22 cellular contexts compared by ENCODE assay signal in genomic region chr3:115706311-115706829, GRCh38.
A peak's percentile ranks its signal among the peaks of the same experiment; 100 is the strongest.
DNase-seq lines count a peak whose midpoint lies in the region; ATAC-seq, FAIRE-seq and TF ChIP-seq lines count a peak whose summit lies in the region.
"Had no signal": no experiment of that assay in that cellular context is flagged by ENCODE, and none has a peak within 500 bp of the region (broad histone marks: within the 10 kb centered on the region; RNA-seq: fewer than 3 reads in every experiment).

No MANE protein-coding gene starts in this region.

- BruUV-seq in HepG2 (replicated peaks; lab: Mats Ljungman, UMichigan): no TSS peak

- no peaks in the 10 kb centered on the region for H3F3A ChIP-seq in smooth muscle cell (ENCODE audit: low read depth)

- H4K20me1 ChIP-seq in HepG2 (ENCODE audit: insufficient read depth, low read length): no peaks in the 10 kb centered on the region
- no peaks in the 10 kb centered on the region for H4K20me1 ChIP-seq in smooth muscle cell (ENCODE audit: low read depth)
- H4K20me1 ChIP-seq: BLaER1 had no signal

- DNase-seq in NCI-H146 treated with DMSO at 0.1 percent for 48 hours (lab: John Stamatoyannopoulos, UW; ENCODE audit: unreplicated experiment) (peak; percentile 13), NCI-H146 (lab: John Stamatoyannopoulos, UW) (no peak), cardiac fibroblast (ENCODE audit: low read depth in 2 of 2) (peak; percentile 29 to 46), HepG2 (ENCODE audit: low spot score) (peak; percentile 83), smooth muscle cell (lab: John Stamatoyannopoulos, UW; ENCODE audit: unreplicated experiment) (no peak), GM10266 (ENCODE audit: extremely low spot score) (no peak), NOMO-1 treated with DMSO at 0.1 percent for 48 hours (lab: John Stamatoyannopoulos, UW; ENCODE audit: unreplicated experiment) (no peak)
- DNase-seq: CD8-positive, alpha-beta memory T cell; DND-41; GF-D8; NCI-H1417 treated with DMSO at 0.1 percent for 48 hours; NCI-H2081; NCI-H82; PC-9; SJCRH30 had no signal

- intact Hi-C loops in HepG2 (cut with micrococcal nuclease; ENCODE audit: unreplicated experiment): loop anchor here (5.0 kb wide), 1 partner anchor 76 kb away; no protein-coding TSS in a partner anchor

- FAIRE-seq in HepG2 (lab: Jason Lieb, UNC): peak; percentile 77
- FAIRE-seq: GM12892, HTR-8/SVneo, K562 had no signal

- peaks cover 34% of the 10 kb centered on the region for H3K4me1 ChIP-seq in HepG2 (ENCODE audit: insufficient read depth, low read length)
- peaks cover 6% of the 10 kb centered on the region for H3K4me1 ChIP-seq in smooth muscle cell (ENCODE audit: low read depth)
- H3K4me1 ChIP-seq: BLaER1, SJCRH30 had no signal

- no peaks in the 10 kb centered on the region for H3K36me3 ChIP-seq in HepG2 (replicated peaks in 1 of 2; ENCODE audit: control insufficient read depth in 1 of 2, insufficient read depth in 2 of 2, low read length in 2 of 2)
- no peaks in the 10 kb centered on the region for H3K36me3 ChIP-seq in smooth muscle cell (ENCODE audit: low read depth)
- H3K36me3 ChIP-seq: BLaER1, SJCRH30 had no signal

- H3K9me3 ChIP-seq in HepG2 (ENCODE audit: low read length) (peaks cover 11% of the 10 kb centered on the region), smooth muscle cell (replicated peaks; ENCODE audit: low read depth) (no peaks in the 10 kb centered on the region)
- H3K9me3 ChIP-seq: BLaER1, SJCRH30 had no signal

- H3K4me3 ChIP-seq in cardiac fibroblast (replicated peaks in 1 of 2; ENCODE audit: low read depth in 2 of 2, low read length in 2 of 2): no peak overlapping the region
- H3K4me3 ChIP-seq in HepG2 (replicated peaks in 1 of 3; ENCODE audit: insufficient read depth in 1 of 3, low read depth in 2 of 3, low read length in 3 of 3): peak overlapping the region in 1 of 3 experiments; percentile 1; a peak in 1 of 6 replicates
- H3K4me3 ChIP-seq in smooth muscle cell: no peak overlapping the region
- H3K4me3 ChIP-seq: BLaER1, K562, PC-9, SJCRH30 had no signal

- TF ChIP-seq EP300 in HepG2 (IDR thresholded peaks at IDR 0.05; ENCODE audit: low read depth in 2 of 2, low read length in 2 of 2): peak; percentile 20 to 80; a peak in 3 of 4 replicates
- TF ChIP-seq EP300 in HepG2 (CRISPR knock-in tag; IDR thresholded peaks at IDR 0.05; ENCODE audit: borderline replicate concordance): peak; percentile 72

- no peak for TF ChIP-seq RAD21 in HepG2 (CRISPR knock-in tag; IDR thresholded peaks at IDR 0.05)

- 1% methylated on average over 3 of the region's 3 CpGs for WGBS in HepG2 (ENCODE audit: low lambda C conversion rate)
- WGBS in smooth muscle cell (ENCODE audit: low lambda C conversion rate): 65% methylated on average over 3 of the region's 3 CpGs

- 0 out of 2 replicates have a peak overlapping the region, but pooled peaks have one; percentile 10 for H3K9ac ChIP-seq in HepG2 (ENCODE audit: insufficient read depth, low read depth, low read length)
- H3K9ac ChIP-seq in smooth muscle cell (ENCODE audit: low read depth): no peak overlapping the region
- H3K9ac ChIP-seq: BLaER1 had no signal

- in situ Hi-C loops in HepG2 (cut with HindIII; ENCODE audit: extremely low pct_ligation_motif_present, low pct_unique_long_range_greater_than_20kb): no loop called here

- no peaks in the 10 kb centered on the region for H3K79me2 ChIP-seq in HepG2 (ENCODE audit: insufficient read depth, low read length)
- no peaks in the 10 kb centered on the region for H3K79me2 ChIP-seq in smooth muscle cell (ENCODE audit: low read depth)

- H3K4me2 ChIP-seq in HepG2 (ENCODE audit: low read depth, low read length) (peak overlapping the region; percentile 43), smooth muscle cell (peak overlapping the region; percentile 9)
- H3K4me2 ChIP-seq: BLaER1, PC-9 had no signal

- TF ChIP-seq POLR2A in HepG2 (IDR thresholded peaks at IDR 0.05; ENCODE audit: insufficient read depth in 1 of 2, low read depth in 2 of 2, low read length in 2 of 2): no peak

- H3K27ac ChIP-seq in HepG2 (ENCODE audit: extremely low read length, insufficient read depth, low read length) (peak overlapping the region; percentile 63), smooth muscle cell (ENCODE audit: low read depth) (peak overlapping the region; percentile 54)
- H3K27ac ChIP-seq: 22Rv1, BLaER1, HL-60, PC-9, SJCRH30 had no signal

- CTCF ChIA-PET in HepG2 (lab: Yijun Ruan, JAX; ENCODE audit: low intra/inter-chr PET ratio, low total read pairs): no interaction called here

- TF ChIP-seq CTCF in cardiac fibroblast (IDR thresholded peaks at IDR 0.05; ENCODE audit: low read depth, low read length): no peak
- no peak for TF ChIP-seq CTCF in HepG2 (CRISPR knock-in tag; IDR thresholded peaks at IDR 0.05)
- TF ChIP-seq CTCF in smooth muscle cell (IDR thresholded peaks at IDR 0.05; ENCODE audit: borderline replicate concordance, insufficient read depth, poor library complexity, severe bottlenecking): no peak
- TF ChIP-seq CTCF in GM10266 (IDR thresholded peaks at IDR 0.05; ENCODE audit: control insufficient read depth, insufficient read depth, low read depth, missing control alignments): no peak

- POLR2A ChIA-PET in HepG2 (lab: Yijun Ruan, JAX): no interaction called here

- H2AFZ ChIP-seq in HepG2 (ENCODE audit: low read length): no peak overlapping the region
- H2AFZ ChIP-seq in smooth muscle cell (ENCODE audit: low read depth): peak overlapping the region; percentile 61
- H2AFZ ChIP-seq: PC-9 had no signal

- ATAC-seq in HepG2: peak; percentile 94
- no peak for ATAC-seq in GM21576 (IDR thresholded peaks at IDR 0.05; ENCODE audit: unreplicated experiment)
- ATAC-seq: K562 had no signal

- H3K27me3 ChIP-seq in HepG2 (ENCODE audit: control insufficient read depth in 1 of 2, insufficient read depth in 2 of 2, low read length in 2 of 2) (no peaks in the 10 kb centered on the region; a peak in 1 of 5 replicates), smooth muscle cell (ENCODE audit: low read depth) (no peaks in the 10 kb centered on the region)
- H3K27me3 ChIP-seq: BLaER1 had no signal

TF ChIP-seq in HepG2, 621 proteins besides CTCF, POLR2A, EP300 and RAD21 (continues in another document):
- no peak for TF ChIP-seq PLSCR1 (CRISPR knock-in tag; IDR thresholded peaks at IDR 0.05; ENCODE audit: borderline replicate concordance)
- no peak for TF ChIP-seq THAP9 (CRISPR knock-in tag; IDR thresholded peaks at IDR 0.05; ENCODE audit: borderline replicate concordance)
- no peak for TF ChIP-seq CREB1 (IDR thresholded peaks at IDR 0.05)
- TF ChIP-seq CREB1 (CRISPR knock-in tag; IDR thresholded peaks at IDR 0.05): 0 out of 2 replicates have a peak, but pooled peaks have one; percentile 48
- no peak for TF ChIP-seq ZKSCAN8 (CRISPR knock-in tag; IDR thresholded peaks at IDR 0.05; ENCODE audit: borderline replicate concordance)
- TF ChIP-seq ZFP36L2 (CRISPR knock-in tag; IDR thresholded peaks at IDR 0.05): no peak
- TF ChIP-seq AGO2 (optimal IDR thresholded peaks at IDR 0.05; ENCODE audit: low read depth, low read length): no peak
- no peak for TF ChIP-seq ZNF431 (CRISPR knock-in tag; IDR thresholded peaks at IDR 0.05; ENCODE audit: borderline replicate concordance, low read depth)
- TF ChIP-seq ZBTB38 (CRISPR knock-in tag; IDR thresholded peaks at IDR 0.05): no peak
- no peak for TF ChIP-seq ZNF484 (CRISPR knock-in tag; IDR thresholded peaks at IDR 0.05; ENCODE audit: borderline replicate concordance, low read depth)
- no peak for TF ChIP-seq KDM2A (CRISPR knock-in tag; IDR thresholded peaks at IDR 0.05; ENCODE audit: borderline replicate concordance, low read depth)
- peak; percentile 42 for TF ChIP-seq FOXA3 (CRISPR knock-in tag; IDR thresholded peaks at IDR 0.05)

Comparison
In these comparisons a context has a peak if more than half of its experiments do, and no peak if none do; other contexts are left out.
1. DNase-seq: peak in NCI-H146 treated with DMSO at 0.1 percent for 48 hours (single experiment), cardiac fibroblast (2 of 2) and HepG2 (single experiment); none in NCI-H146 (single experiment), smooth muscle cell (single experiment), GM10266 (single experiment) and NOMO-1 treated with DMSO at 0.1 percent for 48 hours (single experiment).